ENCODE assay signal across 7 cellular contexts in genomic region chrX:104270916-104271512, GRCh38. TPM values are rescaled to one million over a fixed set of nuclear protein-coding genes. Genes with fewer than 3 reads are reported as not detected.
A peak's percentile ranks its signal among the peaks of the same experiment; 100 is the strongest.
DNase-seq lines count a peak whose midpoint lies in the region; ATAC-seq and TF ChIP-seq lines count a peak whose summit lies in the region.

No MANE protein-coding gene starts in this region.

- H3K9ac ChIP-seq in DND-41 (ENCODE audit: low read depth, low read length) = no peak overlapping the region
- H3K9ac ChIP-seq in colonic mucosa (ENCODE audit: low read depth in 2 of 2, low read length in 2 of 2) = no peak overlapping the region

- H3K4me3 ChIP-seq in DND-41 (ENCODE audit: low read depth in 1 of 2, low read length in 2 of 2) = no peak overlapping the region
- H3K4me3 ChIP-seq in colonic mucosa = no peak overlapping the region
- no peak overlapping the region for H3K4me3 ChIP-seq in transverse colon

- H3K27me3 Mint-ChIP-seq in memory B cell = peaks cover 3% of the 10 kb centered on the region

- ATAC-seq in DND-41 (ENCODE audit: insufficient read depth, low read depth) (no peak), HG03159 (IDR thresholded peaks at IDR 0.05; ENCODE audit: unreplicated experiment) (peak; percentile 56), memory B cell (ENCODE audit: low read depth) (no peak)

- H3K9me3 ChIP-seq in DND-41 (ENCODE audit: insufficient read depth, low read length, severe bottlenecking) (no peaks in the 10 kb centered on the region), colonic mucosa (no peaks in the 10 kb centered on the region), transverse colon (no peaks in the 10 kb centered on the region)

- TF ChIP-seq CTCF in DND-41 (IDR thresholded peaks at IDR 0.05; ENCODE audit: borderline replicate concordance, extremely low read depth, low read length, poor library complexity, severe bottlenecking) (peak; percentile 58), colonic mucosa (IDR thresholded peaks at IDR 0.05) (peak; percentile 42), transverse colon (IDR thresholded peaks at IDR 0.05) (peak in 3 of 5 experiments; percentile 38 to 46 (median 40))

- in situ Hi-C loops in SK-MEL-5 (cut with HindIII; ENCODE audit: low pct_unique_long_range_greater_than_20kb, low sequenced_read_pairs) = no loop called here
- in situ Hi-C loops in transverse colon (cut with MboI; ENCODE audit: low pct_ligation_motif_present in 1 of 4, low pct_unique_long_range_greater_than_20kb in 1 of 4, low sequenced_read_pairs in 3 of 4) = no loop called here

- H4K20me1 ChIP-seq in DND-41 (ENCODE audit: insufficient read depth, low read length) = no peaks in the 10 kb centered on the region

- 0 to 7% methylated on average over 1 to 7 of the region's 7 CpGs for WGBS in transverse colon (ENCODE audit: low coverage in 1 of 2), 2 donors

- peak; percentile 15 for DNase-seq in DND-41
- DNase-seq in SK-MEL-5 (ENCODE audit: low read depth, low spot score) = peak; percentile 71
- peak; percentile 39 for DNase-seq in colonic mucosa
- no peak for DNase-seq in memory B cell (ENCODE audit: low spot score in 2 of 2)
- DNase-seq in transverse colon = peak; percentile 14
- DNase-seq in NCI-H187 (lab: John Stamatoyannopoulos, UW) = no peak

- intact Hi-C loops in colonic mucosa (cut with DNase I) (no loop called here), transverse colon (cut with DNase I; ENCODE audit: low total_unique reads) (no loop called here)

- H3K4me1 Mint-ChIP-seq in memory B cell = peaks cover 5% of the 10 kb centered on the region

- no peak for TF ChIP-seq EP300 in transverse colon (IDR thresholded peaks at IDR 0.05; ENCODE audit: low read depth)

- H3K27ac Mint-ChIP-seq in memory B cell = peak overlapping the region; percentile 41

- no peak overlapping the region for H2AFZ ChIP-seq in DND-41 (ENCODE audit: low read depth, low read length)

- no peak for TF ChIP-seq POLR2A in transverse colon (IDR thresholded peaks at IDR 0.05)

- no peaks in the 10 kb centered on the region for H3K9me3 Mint-ChIP-seq in memory B cell

- H3K4me1 ChIP-seq in DND-41 (ENCODE audit: insufficient read depth, low read length) (no peaks in the 10 kb centered on the region), colonic mucosa (no peaks in the 10 kb centered on the region), transverse colon (no peaks in the 10 kb centered on the region)

- H3K4me3 Mint-ChIP-seq in memory B cell = no peak overlapping the region

- H3K27me3 ChIP-seq in DND-41 (ENCODE audit: insufficient read depth, low read length, poor library complexity) (no peaks in the 10 kb centered on the region), colonic mucosa (no peaks in the 10 kb centered on the region), transverse colon (no peaks in the 10 kb centered on the region)

- H3K4me2 ChIP-seq in DND-41 (ENCODE audit: insufficient read depth, low read length) = no peak overlapping the region

- H3K79me2 ChIP-seq in DND-41 (ENCODE audit: insufficient read depth, low read length) = no peaks in the 10 kb centered on the region

- no peaks in the 10 kb centered on the region for H3K36me3 Mint-ChIP-seq in memory B cell

- H3K36me3 ChIP-seq in DND-41 (ENCODE audit: insufficient read depth, low read length) (no peaks in the 10 kb centered on the region), colonic mucosa (no peaks in the 10 kb centered on the region), transverse colon (no peaks in the 10 kb centered on the region)

- H3K27ac ChIP-seq in DND-41 (ENCODE audit: low read length) = no peak overlapping the region
- H3K27ac ChIP-seq in colonic mucosa = no peak overlapping the region
- no peak overlapping the region for H3K27ac ChIP-seq in transverse colon

RNA-seq across cellular contexts. Expression of gene ESX1, which starts 16.3 kb away (rescaled TPM):
- 0.24 and 0.34 TPM in 2 replicates for total RNA-seq in SK-MEL-5 (2014; rRNA removed; shearing (Covaris generic))
- 0.85 and 1.1 TPM in 2 replicates for polyA plus RNA-seq in SK-MEL-5 (2015; cell fraction: cytosol; rRNA removed)
- not detected in 2 replicates for polyA plus RNA-seq in SK-MEL-5 (2015; cell fraction: nucleus; rRNA removed)
- total RNA-seq in colonic mucosa (not detected), transverse colon (not detected)

Comparison
In these comparisons a context has a peak if more than half of its experiments do, and no peak if none do; other contexts are left out.
1. DNase-seq: peak in DND-41 (single experiment), SK-MEL-5 (single experiment), colonic mucosa (single experiment) and transverse colon (single experiment); none in memory B cell (0 of 2) and NCI-H187 (0 of 2).
2. Peak in every context shown above with its lines, with median percentiles within 50 percentile points of each other: CTCF ChIP-seq.